Comparison of ENCODE assay signal across 2 cellular contexts in genomic region chr17:1731194-1731506, GRCh38.
TF ChIP-seq lines count a peak whose summit lies in the region.

No MANE protein-coding gene starts in this region.

TF ChIP-seq in SK-N-SH, 30 proteins besides CTCF, POLR2A, EP300 and RAD21 (continued from another document):
- TF ChIP-seq ZBTB33 (IDR thresholded peaks at IDR 0.05; ENCODE audit: borderline replicate concordance, low read depth) (no peak), REST (IDR thresholded peaks at IDR 0.05; ENCODE audit: low read depth, low read length) (no peak), PBX3 (IDR thresholded peaks at IDR 0.05) (no peak)

TF ChIP-seq in SK-N-SH treated with all-trans-retinoic acid at 6 μM for 48 hours, 23 proteins besides CTCF, POLR2A, EP300 and RAD21 (continued from another document):
- TF ChIP-seq TSHZ2 (CRISPR knock-in tag; IDR thresholded peaks at IDR 0.05) (no peak), CREB5 (CRISPR knock-in tag; IDR thresholded peaks at IDR 0.05; ENCODE audit: low read depth) (no peak), ZNF8 (CRISPR knock-in tag; IDR thresholded peaks at IDR 0.05) (no peak), GLIS3 (CRISPR knock-in tag; IDR thresholded peaks at IDR 0.05) (no peak), ARNTL (CRISPR knock-in tag; IDR thresholded peaks at IDR 0.05; ENCODE audit: borderline replicate concordance, low read depth) (no peak), PATZ1 (CRISPR knock-in tag; IDR thresholded peaks at IDR 0.05; ENCODE audit: borderline replicate concordance) (no peak), SNAI2 (CRISPR knock-in tag; IDR thresholded peaks at IDR 0.05) (no peak)
